19 cellular contexts compared by ENCODE assay signal in the genomic region with DNA sequence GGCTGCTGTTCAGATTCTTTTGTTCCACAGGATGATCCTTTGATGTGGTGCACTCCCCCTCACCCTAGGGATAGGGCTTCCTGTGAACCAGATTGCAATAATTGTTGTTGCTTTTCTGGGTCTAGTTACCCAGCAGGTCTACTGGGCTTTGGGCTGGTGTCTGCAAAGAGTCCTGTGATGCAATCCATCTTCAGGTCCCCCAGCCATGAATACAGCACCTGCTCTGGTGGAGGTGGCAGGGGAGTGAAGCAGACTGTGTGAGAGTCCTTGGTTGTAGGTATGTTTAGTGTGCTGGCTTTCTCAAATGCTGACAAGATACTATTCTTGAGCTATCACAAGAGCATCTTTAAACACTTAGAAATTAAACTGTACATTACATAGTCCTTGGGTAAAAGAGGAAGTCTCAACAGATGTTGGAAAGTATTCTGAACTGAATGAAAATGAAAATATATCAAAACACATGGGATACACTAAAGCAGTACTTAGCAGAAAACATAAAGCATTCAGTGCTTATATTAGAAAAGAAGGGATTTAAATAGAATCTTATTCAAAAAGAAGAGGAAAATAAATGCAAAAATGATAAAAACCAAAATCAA. TPM values are rescaled to one million over a fixed set of nuclear protein-coding genes. Genes with fewer than 3 reads are reported as not detected.
"Had no signal": no experiment of that assay in that cellular context is flagged by ENCODE, and none has a peak within 500 bp of the region (broad histone marks: within the 10 kb centered on the region; RNA-seq: fewer than 3 reads in every experiment).

No MANE protein-coding gene starts in this region.

- DNase-seq: activated CD4-positive, alpha-beta memory T cell treated with anti-CD3 and anti-CD28 coated beads for 36 hours; activated CD4-positive, alpha-beta T cell treated with anti-CD3 and anti-CD28 coated beads for 36 hours; activated CD8-positive, alpha-beta memory T cell treated with anti-CD3 and anti-CD28 coated beads, Interleukin-2, amount 10 ng/mL, durations not matched to agents 7 days and 5 days; activated naive CD4-positive, alpha-beta T cell treated with anti-CD3 and anti-CD28 coated beads, Interleukin-2, amount 50 U/mL, for 16 hours; activated T-cell treated with anti-CD3 and anti-CD28 coated beads, Interleukin-2, amount 50 U/mL, for 1 hour; adrenal gland; islet precursor cell; mucosa of descending colon; natural killer cell; stimulated activated CD4-positive, alpha-beta T cell treated with anti-CD3 and anti-CD28 coated beads, Interleukin-12 subunit alpha, Interleukin-12 subunit beta, amount 100 ng/mL, for 4 hours; stimulated activated CD4-positive, alpha-beta T cell treated with anti-CD3 and anti-CD28 coated beads, Interleukin-2, amount 100 ng/mL, for 24 hours had no signal

- H3K4me1 ChIP-seq: adrenal gland, gastroesophageal sphincter, parathyroid adenoma had no signal

- H3K27ac Mint-ChIP-seq: activated CD4-positive, alpha-beta memory T cell treated with anti-CD3 and anti-CD28 coated beads for 36 hours; activated CD4-positive, alpha-beta T cell treated with anti-CD3 and anti-CD28 coated beads for 36 hours; activated CD8-positive, alpha-beta memory T cell treated with anti-CD3 and anti-CD28 coated beads, Interleukin-2, amount 10 ng/mL, durations not matched to agents 7 days and 5 days; natural killer cell; T-helper 2 cell treated with Interferon-gamma antibody and Interleukin-4, amounts not matched to agents 5 μg/mL and 100 μg/mL, for 36 hours had no signal

- FAIRE-seq: endometrium had no signal

- H3K27ac ChIP-seq: adrenal gland, cardiac muscle cell, gastroesophageal sphincter, hepatocyte, neutrophil, parathyroid adenoma had no signal

- H3K36me3 ChIP-seq: adrenal gland, cardiac muscle cell, gastroesophageal sphincter, neutrophil had no signal

- H3K4me3 Mint-ChIP-seq: activated CD4-positive, alpha-beta memory T cell treated with anti-CD3 and anti-CD28 coated beads for 36 hours; activated CD4-positive, alpha-beta T cell treated with anti-CD3 and anti-CD28 coated beads for 36 hours; activated CD8-positive, alpha-beta memory T cell treated with anti-CD3 and anti-CD28 coated beads, Interleukin-2, amount 10 ng/mL, durations not matched to agents 7 days and 5 days; natural killer cell; T-helper 2 cell treated with Interferon-gamma antibody and Interleukin-4, amounts not matched to agents 5 μg/mL and 100 μg/mL, for 36 hours had no signal

- H3K9me3 ChIP-seq: adrenal gland, mucosa of descending colon, neutrophil had no signal

- H3K4me3 ChIP-seq: adrenal gland, cardiac muscle cell, gastroesophageal sphincter, hepatocyte, mucosa of descending colon had no signal

- H3K27me3 Mint-ChIP-seq: activated CD4-positive, alpha-beta T cell treated with anti-CD3 and anti-CD28 coated beads for 36 hours had no signal

- H3K4me1 Mint-ChIP-seq: natural killer cell had no signal

- H3K27me3 ChIP-seq: adrenal gland, cardiac muscle cell, gastroesophageal sphincter, hepatocyte, neutrophil had no signal

- H3K4me2 ChIP-seq: hepatocyte had no signal

- ATAC-seq: activated CD4-positive, alpha-beta T cell treated with anti-CD3 and anti-CD28 coated beads for 36 hours; activated CD8-positive, alpha-beta memory T cell treated with anti-CD3 and anti-CD28 coated beads, Interleukin-2, amount 10 ng/mL, durations not matched to agents 7 days and 5 days; gastroesophageal sphincter; left lobe of liver; mucosa of descending colon; natural killer cell had no signal

- H3K9ac ChIP-seq: parathyroid adenoma had no signal

RNA-seq across cellular contexts. Expression of gene CCR6, which starts 49.1 kb away (rescaled TPM):
- polyA plus RNA-seq: adrenal gland, cardiac muscle cell had no signal
